ENCODE assay signal across 8 cellular contexts in the genomic region with DNA sequence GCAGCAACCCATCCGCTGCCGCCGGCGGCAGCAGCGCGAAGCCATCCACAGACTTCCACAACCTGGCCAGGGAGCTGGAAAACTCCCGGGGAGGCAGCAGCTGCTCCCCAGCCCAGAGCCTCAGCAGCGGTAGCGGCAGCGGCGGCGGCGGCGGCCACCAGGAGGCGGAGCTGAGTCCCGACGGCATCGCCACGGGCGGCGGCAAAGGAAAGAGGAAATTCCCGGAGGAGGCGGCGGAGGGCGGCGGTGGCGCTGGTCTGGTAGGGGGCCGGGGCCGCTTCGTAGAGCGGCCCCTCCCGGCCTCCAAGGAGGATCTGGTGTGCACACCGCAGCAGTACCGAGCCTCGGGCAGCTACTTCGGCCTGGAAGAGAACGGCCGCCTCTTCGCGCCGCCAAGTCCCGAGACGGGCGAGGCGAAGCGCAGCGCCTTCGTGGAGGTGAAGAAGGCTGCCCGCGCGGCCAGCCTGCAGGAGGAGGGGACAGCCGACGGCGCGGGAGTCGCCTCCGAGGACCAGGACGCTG. TPM values are rescaled to one million over a fixed set of nuclear protein-coding genes. Genes with fewer than 3 reads are reported as not detected.
DNase-seq lines count a peak whose midpoint lies in the region; ATAC-seq and TF ChIP-seq lines count a peak whose summit lies in the region.

No MANE protein-coding gene starts in this region.

- no peaks in the 10 kb centered on the region for H3K4me1 ChIP-seq in urinary bladder (ENCODE audit: insufficient read depth)

- peak overlapping the region in 1 of 7 donors; percentile 55 for H3K27ac Mint-ChIP-seq in CD14-positive monocyte
- H3K27ac Mint-ChIP-seq in activated naive CD4-positive, alpha-beta T cell treated with anti-CD3 and anti-CD28 coated beads, Interleukin-2, amount 50 U/mL, for 72 hours = peak overlapping the region in 1 of 2 donors; percentile 86

- H3K4me1 Mint-ChIP-seq in CD14-positive monocyte = peaks cover 29% of the 10 kb centered on the region

- peaks cover 7 to 13% of the 10 kb centered on the region in 2 donors for H3K36me3 Mint-ChIP-seq in CD14-positive monocyte
- H3K36me3 Mint-ChIP-seq in activated naive CD4-positive, alpha-beta T cell treated with anti-CD3 and anti-CD28 coated beads, Interleukin-2, amount 50 U/mL, for 72 hours = peaks cover 5 to 16% of the 10 kb centered on the region in 2 donors

- H3K36me3 ChIP-seq in SK-N-MC (ENCODE audit: insufficient read depth, low read length) (no peaks in the 10 kb centered on the region), urinary bladder (ENCODE audit: insufficient read depth) (no peaks in the 10 kb centered on the region)

- peak overlapping the region; percentile 77 to 80 for H3K4me3 Mint-ChIP-seq in CD14-positive monocyte

- H3K9me3 ChIP-seq in SK-N-MC (ENCODE audit: low read depth, low read length) = no peaks in the 10 kb centered on the region

- ATAC-seq in GM19397 (IDR thresholded peaks at IDR 0.05; ENCODE audit: unreplicated experiment) (peak; percentile 68), HG03469 (IDR thresholded peaks at IDR 0.05; ENCODE audit: unreplicated experiment) (peak; percentile 36)
- ATAC-seq in activated naive CD4-positive, alpha-beta T cell treated with anti-CD3 and anti-CD28 coated beads, Interleukin-2, amount 50 U/mL, for 72 hours = peak; percentile 63 to 75

- TF ChIP-seq CTCF in CD14-positive monocyte (IDR thresholded peaks at IDR 0.05) = peak; percentile 86

- WGBS in urinary bladder = under 1% methylated on average over 58 of the region's 58 CpGs

- peak overlapping the region; percentile 91 for H3K4me3 ChIP-seq in SK-N-MC
- peak overlapping the region; percentile 76 for H3K4me3 ChIP-seq in urinary bladder (ENCODE audit: low read depth, low read length)

- peak overlapping the region; percentile 73 for H3K9ac ChIP-seq in SK-N-MC (ENCODE audit: insufficient read length)

- intact Hi-C loops in CD14-positive monocyte (cut with micrococcal nuclease) (no loop called here), cardiac septum (cut with DNase I) (loop anchor here (2.0 to 10.0 kb wide), 4 partner anchors 17 to 1250 kb away; no protein-coding TSS in a partner anchor), posterior cingulate gyrus (cut with DNase I) (no loop called here)

- peaks cover 0 to 7% (median 4%) of the 10 kb centered on the region in 7 donors for H3K9me3 Mint-ChIP-seq in CD14-positive monocyte
- H3K9me3 Mint-ChIP-seq in activated naive CD4-positive, alpha-beta T cell treated with anti-CD3 and anti-CD28 coated beads, Interleukin-2, amount 50 U/mL, for 72 hours = no peaks in the 10 kb centered on the region

- H3K27ac ChIP-seq in SK-N-MC (peak overlapping the region; percentile 57), urinary bladder (ENCODE audit: low read depth) (peak overlapping the region; percentile 78)

- H3K27me3 Mint-ChIP-seq in CD14-positive monocyte (ENCODE audit: low read depth in 3 of 3) = peaks cover 39 to 64% (median 47%) of the 10 kb centered on the region in 3 donors

- DNase-seq in CD14-positive monocyte (ENCODE audit: low spot score) = peak; percentile 75
- no peak for DNase-seq in SK-N-MC (ENCODE audit: low read depth, low spot score)
- DNase-seq in activated naive CD4-positive, alpha-beta T cell treated with anti-CD3 and anti-CD28 coated beads, Interleukin-2, amount 50 U/mL, for 72 hours (ENCODE audit: low spot score in 2 of 2) = peak; percentile 81 to 82
- peak; percentile 95 for DNase-seq in cardiac septum (ENCODE audit: low spot score)
- DNase-seq in posterior cingulate gyrus = peak in 9 of 10 donors; percentile 54 to 96 (median 73)

RNA-seq across cellular contexts. Expression of a gene that starts 4.9 kb away (rescaled TPM):
- polyA plus RNA-seq in CD14-positive monocyte (under 1 TPM; 0.22 to 0.23 TPM), urinary bladder (13.7 TPM)
- 1 to 10 TPM in 1 of 2 donors, under 1 TPM in 1; 0.56 to 3.8 TPM for total RNA-seq in activated naive CD4-positive, alpha-beta T cell treated with anti-CD3 and anti-CD28 coated beads, Interleukin-2, amount 50 U/mL, for 72 hours
- total RNA-seq in cardiac septum (1.6 TPM), urinary bladder (7.5 TPM)
